ENCODE assay signal across 2 cellular contexts in the genomic region with DNA sequence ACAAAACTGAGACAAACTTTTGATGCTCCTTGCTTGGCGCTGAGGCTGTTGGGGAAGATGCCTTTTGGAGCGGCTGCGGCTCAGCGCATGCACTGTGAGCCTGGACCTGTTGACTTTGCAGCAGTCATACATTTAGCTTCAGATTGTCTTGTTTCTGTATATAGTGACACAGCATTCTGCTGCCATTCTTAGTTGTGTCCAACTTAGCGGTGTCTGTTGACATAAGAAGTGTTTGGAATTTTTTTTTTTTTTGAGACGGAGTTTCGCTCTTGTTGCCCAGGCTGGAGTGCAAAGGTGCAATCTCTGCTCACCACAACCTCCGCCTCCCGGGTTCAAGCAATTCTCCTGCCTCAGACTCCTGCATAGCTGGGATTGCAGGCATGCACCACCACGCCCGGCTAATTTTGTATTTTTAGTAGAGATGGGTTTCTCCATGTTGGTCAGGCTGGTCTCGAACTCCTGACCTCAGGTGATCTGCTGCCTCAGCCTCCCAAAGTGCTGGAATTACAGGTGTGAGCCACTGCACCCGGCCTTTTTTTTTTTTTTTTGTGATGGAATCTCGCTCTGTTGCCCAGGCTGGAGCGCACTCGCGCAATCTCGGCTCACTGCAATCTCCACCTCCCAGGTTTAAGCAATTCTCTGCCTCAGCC.
TF ChIP-seq lines count a peak whose summit lies in the region.
"Not testable (repeated sequence)": the region's sequence is repeated elsewhere in the genome, so short reads cannot be mapped to it uniquely, and the experiment has no call there.

No MANE protein-coding gene starts in this region.

TF ChIP-seq in K562, 482 proteins besides CTCF, POLR2A, EP300 and RAD21:
- peak in 1 of 2 experiments; percentile 34; a peak in 1 of 4 replicates for TF ChIP-seq FOXA3 (CRISPR knock-in tag; conservative IDR thresholded peaks at IDR 0.05 in 1 of 2, IDR thresholded peaks at IDR 0.05 in 1 of 2)
- peak; percentile 42 to 48; a peak in 1 of 4 replicates for TF ChIP-seq FOXK2 (conservative IDR thresholded peaks at IDR 0.05 in 1 of 2, IDR thresholded peaks at IDR 0.05 in 1 of 2; ENCODE audit: low read depth in 2 of 2)
- TF ChIP-seq ZNF316 (IDR thresholded peaks at IDR 0.05): peak; percentile 78
- TF ChIP-seq ZNF384 (IDR thresholded peaks at IDR 0.05; ENCODE audit: low read depth, low read length): 0 out of 2 replicates have a peak, but pooled peaks have one; percentile 30
- TF ChIP-seq MAFG (tag; conservative IDR thresholded peaks at IDR 0.05): peak; percentile 41
- peak; percentile 59; the same call in 1 of the 2 replicates for TF ChIP-seq NFE2 (IDR thresholded peaks at IDR 0.05; ENCODE audit: low read depth)
- TF ChIP-seq MAFK (IDR thresholded peaks at IDR 0.05; ENCODE audit: low read length): peak; percentile 4; the same call in 1 of the 2 replicates
- TF ChIP-seq C11orf30 (IDR thresholded peaks at IDR 0.05; ENCODE audit: low read depth): peak; percentile 67
- TF ChIP-seq, protein P1, sequence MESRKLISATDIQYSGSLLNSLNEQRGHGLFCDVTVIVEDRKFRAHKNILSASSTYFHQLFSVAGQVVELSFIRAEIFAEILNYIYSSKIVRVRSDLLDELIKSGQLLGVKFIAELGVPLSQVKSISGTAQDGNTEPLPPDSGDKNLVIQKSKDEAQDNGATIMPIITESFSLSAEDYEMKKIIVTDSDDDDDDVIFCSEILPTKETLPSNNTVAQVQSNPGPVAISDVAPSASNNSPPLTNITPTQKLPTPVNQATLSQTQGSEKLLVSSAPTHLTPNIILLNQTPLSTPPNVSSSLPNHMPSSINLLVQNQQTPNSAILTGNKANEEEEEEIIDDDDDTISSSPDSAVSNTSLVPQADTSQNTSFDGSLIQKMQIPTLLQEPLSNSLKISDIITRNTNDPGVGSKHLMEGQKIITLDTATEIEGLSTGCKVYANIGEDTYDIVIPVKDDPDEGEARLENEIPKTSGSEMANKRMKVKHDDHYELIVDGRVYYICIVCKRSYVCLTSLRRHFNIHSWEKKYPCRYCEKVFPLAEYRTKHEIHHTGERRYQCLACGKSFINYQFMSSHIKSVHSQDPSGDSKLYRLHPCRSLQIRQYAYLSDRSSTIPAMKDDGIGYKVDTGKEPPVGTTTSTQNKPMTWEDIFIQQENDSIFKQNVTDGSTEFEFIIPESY (CRISPR knock-in tag; IDR thresholded peaks at IDR 0.05): peak; percentile 82
- TF ChIP-seq NRF1 (conservative IDR thresholded peaks at IDR 0.05 in 1 of 2, IDR thresholded peaks at IDR 0.05 in 1 of 2): peak; percentile 25 to 36; a peak in 2 of 4 replicates

TF ChIP-seq in HepG2, 621 proteins besides CTCF, POLR2A, EP300 and RAD21 (continues in another document):
- TF ChIP-seq, protein P2, sequence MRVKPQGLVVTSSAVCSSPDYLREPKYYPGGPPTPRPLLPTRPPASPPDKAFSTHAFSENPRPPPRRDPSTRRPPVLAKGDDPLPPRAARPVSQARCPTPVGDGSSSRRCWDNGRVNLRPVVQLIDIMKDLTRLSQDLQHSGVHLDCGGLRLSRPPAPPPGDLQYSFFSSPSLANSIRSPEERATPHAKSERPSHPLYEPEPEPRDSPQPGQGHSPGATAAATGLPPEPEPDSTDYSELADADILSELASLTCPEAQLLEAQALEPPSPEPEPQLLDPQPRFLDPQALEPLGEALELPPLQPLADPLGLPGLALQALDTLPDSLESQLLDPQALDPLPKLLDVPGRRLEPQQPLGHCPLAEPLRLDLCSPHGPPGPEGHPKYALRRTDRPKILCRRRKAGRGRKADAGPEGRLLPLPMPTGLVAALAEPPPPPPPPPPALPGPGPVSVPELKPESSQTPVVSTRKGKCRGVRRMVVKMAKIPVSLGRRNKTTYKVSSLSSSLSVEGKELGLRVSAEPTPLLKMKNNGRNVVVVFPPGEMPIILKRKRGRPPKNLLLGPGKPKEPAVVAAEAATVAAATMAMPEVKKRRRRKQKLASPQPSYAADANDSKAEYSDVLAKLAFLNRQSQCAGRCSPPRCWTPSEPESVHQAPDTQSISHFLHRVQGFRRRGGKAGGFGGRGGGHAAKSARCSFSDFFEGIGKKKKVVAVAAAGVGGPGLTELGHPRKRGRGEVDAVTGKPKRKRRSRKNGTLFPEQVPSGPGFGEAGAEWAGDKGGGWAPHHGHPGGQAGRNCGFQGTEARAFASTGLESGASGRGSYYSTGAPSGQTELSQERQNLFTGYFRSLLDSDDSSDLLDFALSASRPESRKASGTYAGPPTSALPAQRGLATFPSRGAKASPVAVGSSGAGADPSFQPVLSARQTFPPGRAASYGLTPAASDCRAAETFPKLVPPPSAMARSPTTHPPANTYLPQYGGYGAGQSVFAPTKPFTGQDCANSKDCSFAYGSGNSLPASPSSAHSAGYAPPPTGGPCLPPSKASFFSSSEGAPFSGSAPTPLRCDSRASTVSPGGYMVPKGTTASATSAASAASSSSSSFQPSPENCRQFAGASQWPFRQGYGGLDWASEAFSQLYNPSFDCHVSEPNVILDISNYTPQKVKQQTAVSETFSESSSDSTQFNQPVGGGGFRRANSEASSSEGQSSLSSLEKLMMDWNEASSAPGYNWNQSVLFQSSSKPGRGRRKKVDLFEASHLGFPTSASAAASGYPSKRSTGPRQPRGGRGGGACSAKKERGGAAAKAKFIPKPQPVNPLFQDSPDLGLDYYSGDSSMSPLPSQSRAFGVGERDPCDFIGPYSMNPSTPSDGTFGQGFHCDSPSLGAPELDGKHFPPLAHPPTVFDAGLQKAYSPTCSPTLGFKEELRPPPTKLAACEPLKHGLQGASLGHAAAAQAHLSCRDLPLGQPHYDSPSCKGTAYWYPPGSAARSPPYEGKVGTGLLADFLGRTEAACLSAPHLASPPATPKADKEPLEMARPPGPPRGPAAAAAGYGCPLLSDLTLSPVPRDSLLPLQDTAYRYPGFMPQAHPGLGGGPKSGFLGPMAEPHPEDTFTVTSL (CRISPR knock-in tag; IDR thresholded peaks at IDR 0.05; ENCODE audit: borderline replicate concordance): peak; percentile 82; the same call in 1 of the 2 replicates
- peak; percentile 50; the same call in 1 of the 2 replicates for TF ChIP-seq ZNF501 (CRISPR knock-in tag; IDR thresholded peaks at IDR 0.05)
- TF ChIP-seq SOX6 (IDR thresholded peaks at IDR 0.05): not testable (repeated sequence)
- TF ChIP-seq SOX6 (CRISPR knock-in tag; IDR thresholded peaks at IDR 0.05): peak; percentile 93
- TF ChIP-seq ETV5 (CRISPR knock-in tag; IDR thresholded peaks at IDR 0.05; ENCODE audit: borderline replicate concordance): 0 out of 2 replicates have a peak, but pooled peaks have one; percentile 36
- TF ChIP-seq TBL1XR1 (IDR thresholded peaks at IDR 0.05; ENCODE audit: borderline replicate concordance, low read length, partially characterized antibody): peak; percentile 26
- TF ChIP-seq ZNF557 (CRISPR knock-in tag; IDR thresholded peaks at IDR 0.05): peak; percentile 63; the same call in 1 of the 2 replicates
- peak; percentile 24; the same call in 1 of the 2 replicates for TF ChIP-seq ZSCAN9 (CRISPR knock-in tag; IDR thresholded peaks at IDR 0.05; ENCODE audit: borderline replicate concordance)
- TF ChIP-seq, protein P3, sequence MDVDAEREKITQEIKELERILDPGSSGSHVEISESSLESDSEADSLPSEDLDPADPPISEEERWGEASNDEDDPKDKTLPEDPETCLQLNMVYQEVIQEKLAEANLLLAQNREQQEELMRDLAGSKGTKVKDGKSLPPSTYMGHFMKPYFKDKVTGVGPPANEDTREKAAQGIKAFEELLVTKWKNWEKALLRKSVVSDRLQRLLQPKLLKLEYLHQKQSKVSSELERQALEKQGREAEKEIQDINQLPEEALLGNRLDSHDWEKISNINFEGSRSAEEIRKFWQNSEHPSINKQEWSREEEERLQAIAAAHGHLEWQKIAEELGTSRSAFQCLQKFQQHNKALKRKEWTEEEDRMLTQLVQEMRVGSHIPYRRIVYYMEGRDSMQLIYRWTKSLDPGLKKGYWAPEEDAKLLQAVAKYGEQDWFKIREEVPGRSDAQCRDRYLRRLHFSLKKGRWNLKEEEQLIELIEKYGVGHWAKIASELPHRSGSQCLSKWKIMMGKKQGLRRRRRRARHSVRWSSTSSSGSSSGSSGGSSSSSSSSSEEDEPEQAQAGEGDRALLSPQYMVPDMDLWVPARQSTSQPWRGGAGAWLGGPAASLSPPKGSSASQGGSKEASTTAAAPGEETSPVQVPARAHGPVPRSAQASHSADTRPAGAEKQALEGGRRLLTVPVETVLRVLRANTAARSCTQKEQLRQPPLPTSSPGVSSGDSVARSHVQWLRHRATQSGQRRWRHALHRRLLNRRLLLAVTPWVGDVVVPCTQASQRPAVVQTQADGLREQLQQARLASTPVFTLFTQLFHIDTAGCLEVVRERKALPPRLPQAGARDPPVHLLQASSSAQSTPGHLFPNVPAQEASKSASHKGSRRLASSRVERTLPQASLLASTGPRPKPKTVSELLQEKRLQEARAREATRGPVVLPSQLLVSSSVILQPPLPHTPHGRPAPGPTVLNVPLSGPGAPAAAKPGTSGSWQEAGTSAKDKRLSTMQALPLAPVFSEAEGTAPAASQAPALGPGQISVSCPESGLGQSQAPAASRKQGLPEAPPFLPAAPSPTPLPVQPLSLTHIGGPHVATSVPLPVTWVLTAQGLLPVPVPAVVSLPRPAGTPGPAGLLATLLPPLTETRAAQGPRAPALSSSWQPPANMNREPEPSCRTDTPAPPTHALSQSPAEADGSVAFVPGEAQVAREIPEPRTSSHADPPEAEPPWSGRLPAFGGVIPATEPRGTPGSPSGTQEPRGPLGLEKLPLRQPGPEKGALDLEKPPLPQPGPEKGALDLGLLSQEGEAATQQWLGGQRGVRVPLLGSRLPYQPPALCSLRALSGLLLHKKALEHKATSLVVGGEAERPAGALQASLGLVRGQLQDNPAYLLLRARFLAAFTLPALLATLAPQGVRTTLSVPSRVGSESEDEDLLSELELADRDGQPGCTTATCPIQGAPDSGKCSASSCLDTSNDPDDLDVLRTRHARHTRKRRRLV (CRISPR knock-in tag; IDR thresholded peaks at IDR 0.05): 0 out of 2 replicates have a peak, but pooled peaks have one; percentile 66
- TF ChIP-seq, protein P4, sequence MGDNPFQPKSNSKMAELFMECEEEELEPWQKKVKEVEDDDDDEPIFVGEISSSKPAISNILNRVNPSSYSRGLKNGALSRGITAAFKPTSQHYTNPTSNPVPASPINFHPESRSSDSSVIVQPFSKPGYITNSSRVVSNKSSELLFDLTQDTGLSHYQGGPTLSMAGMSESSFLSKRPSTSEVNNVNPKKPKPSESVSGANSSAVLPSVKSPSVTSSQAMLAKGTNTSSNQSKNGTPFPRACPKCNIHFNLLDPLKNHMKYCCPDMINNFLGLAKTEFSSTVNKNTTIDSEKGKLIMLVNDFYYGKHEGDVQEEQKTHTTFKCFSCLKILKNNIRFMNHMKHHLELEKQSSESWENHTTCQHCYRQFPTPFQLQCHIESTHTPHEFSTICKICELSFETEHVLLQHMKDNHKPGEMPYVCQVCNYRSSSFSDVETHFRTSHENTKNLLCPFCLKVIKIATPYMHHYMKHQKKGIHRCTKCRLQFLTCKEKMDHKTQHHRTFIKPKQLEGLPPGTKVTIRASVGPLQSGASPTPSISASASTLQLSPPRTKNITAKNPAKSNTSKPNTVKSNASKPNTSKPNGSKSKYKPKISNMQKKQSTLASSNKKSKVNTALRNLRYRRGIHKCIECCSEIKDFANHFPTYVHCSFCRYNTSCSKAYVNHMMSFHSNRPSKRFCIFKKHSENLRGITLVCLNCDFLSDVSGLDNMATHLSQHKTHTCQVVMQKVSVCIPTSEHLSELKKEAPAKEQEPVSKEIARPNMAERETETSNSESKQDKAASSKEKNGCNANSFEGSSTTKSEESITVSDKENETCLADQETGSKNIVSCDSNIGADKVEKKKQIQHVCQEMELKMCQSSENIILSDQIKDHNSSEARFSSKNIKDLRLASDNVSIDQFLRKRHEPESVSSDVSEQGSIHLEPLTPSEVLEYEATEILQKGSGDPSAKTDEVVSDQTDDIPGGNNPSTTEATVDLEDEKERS (CRISPR knock-in tag; IDR thresholded peaks at IDR 0.05): peak; percentile 88; the same call in 1 of the 2 replicates
- TF ChIP-seq, protein P5, sequence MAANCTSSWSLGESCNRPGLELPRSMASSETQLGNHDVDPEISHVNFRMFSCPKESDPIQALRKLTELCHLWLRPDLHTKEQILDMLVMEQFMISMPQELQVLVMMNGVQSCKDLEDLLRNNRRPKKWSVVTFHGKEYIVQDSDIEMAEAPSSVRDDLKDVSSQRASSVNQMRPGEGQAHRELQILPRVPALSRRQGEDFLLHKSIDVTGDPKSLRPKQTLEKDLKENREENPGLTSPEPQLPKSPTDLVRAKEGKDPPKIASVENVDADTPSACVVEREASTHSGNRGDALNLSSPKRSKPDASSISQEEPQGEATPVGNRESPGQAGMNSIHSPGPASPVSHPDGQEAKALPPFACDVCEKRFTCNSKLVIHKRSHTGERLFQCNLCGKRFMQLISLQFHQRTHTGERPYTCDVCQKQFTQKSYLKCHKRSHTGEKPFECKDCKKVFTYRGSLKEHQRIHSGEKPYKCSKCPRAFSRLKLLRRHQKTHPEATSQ (CRISPR knock-in tag; IDR thresholded peaks at IDR 0.05; ENCODE audit: borderline replicate concordance): peak; percentile 32; the same call in 1 of the 2 replicates
- TF ChIP-seq, protein P6, sequence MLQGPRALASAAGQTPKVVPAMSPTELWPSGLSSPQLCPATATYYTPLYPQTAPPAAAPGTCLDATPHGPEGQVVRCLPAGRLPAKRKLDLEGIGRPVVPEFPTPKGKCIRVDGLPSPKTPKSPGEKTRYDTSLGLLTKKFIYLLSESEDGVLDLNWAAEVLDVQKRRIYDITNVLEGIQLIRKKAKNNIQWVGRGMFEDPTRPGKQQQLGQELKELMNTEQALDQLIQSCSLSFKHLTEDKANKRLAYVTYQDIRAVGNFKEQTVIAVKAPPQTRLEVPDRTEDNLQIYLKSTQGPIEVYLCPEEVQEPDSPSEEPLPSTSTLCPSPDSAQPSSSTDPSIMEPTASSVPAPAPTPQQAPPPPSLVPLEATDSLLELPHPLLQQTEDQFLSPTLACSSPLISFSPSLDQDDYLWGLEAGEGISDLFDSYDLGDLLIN (CRISPR knock-in tag; IDR thresholded peaks at IDR 0.05; ENCODE audit: borderline replicate concordance): 0 out of 2 replicates have a peak, but pooled peaks have one; percentile 44
- peak; percentile 87; the same call in 1 of the 2 replicates for TF ChIP-seq ZNF792 (CRISPR knock-in tag; IDR thresholded peaks at IDR 0.05)
- TF ChIP-seq, protein P7, sequence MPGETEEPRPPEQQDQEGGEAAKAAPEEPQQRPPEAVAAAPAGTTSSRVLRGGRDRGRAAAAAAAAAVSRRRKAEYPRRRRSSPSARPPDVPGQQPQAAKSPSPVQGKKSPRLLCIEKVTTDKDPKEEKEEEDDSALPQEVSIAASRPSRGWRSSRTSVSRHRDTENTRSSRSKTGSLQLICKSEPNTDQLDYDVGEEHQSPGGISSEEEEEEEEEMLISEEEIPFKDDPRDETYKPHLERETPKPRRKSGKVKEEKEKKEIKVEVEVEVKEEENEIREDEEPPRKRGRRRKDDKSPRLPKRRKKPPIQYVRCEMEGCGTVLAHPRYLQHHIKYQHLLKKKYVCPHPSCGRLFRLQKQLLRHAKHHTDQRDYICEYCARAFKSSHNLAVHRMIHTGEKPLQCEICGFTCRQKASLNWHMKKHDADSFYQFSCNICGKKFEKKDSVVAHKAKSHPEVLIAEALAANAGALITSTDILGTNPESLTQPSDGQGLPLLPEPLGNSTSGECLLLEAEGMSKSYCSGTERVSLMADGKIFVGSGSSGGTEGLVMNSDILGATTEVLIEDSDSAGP (CRISPR knock-in tag; IDR thresholded peaks at IDR 0.05; ENCODE audit: borderline replicate concordance): peak; percentile 22; the same call in 1 of the 2 replicates
- TF ChIP-seq NFE2L2 (IDR thresholded peaks at IDR 0.05; ENCODE audit: low read length): peak; percentile 95
- peak; percentile 48; the same call in 1 of the 2 replicates for TF ChIP-seq KDM5B (CRISPR knock-in tag; IDR thresholded peaks at IDR 0.05; ENCODE audit: borderline replicate concordance)
- peak; percentile 60; the same call in 1 of the 2 replicates for TF ChIP-seq ZNF614 (CRISPR knock-in tag; IDR thresholded peaks at IDR 0.05; ENCODE audit: borderline replicate concordance)
